Comparison of ENCODE assay signal across 9 cellular contexts in the genomic region with DNA sequence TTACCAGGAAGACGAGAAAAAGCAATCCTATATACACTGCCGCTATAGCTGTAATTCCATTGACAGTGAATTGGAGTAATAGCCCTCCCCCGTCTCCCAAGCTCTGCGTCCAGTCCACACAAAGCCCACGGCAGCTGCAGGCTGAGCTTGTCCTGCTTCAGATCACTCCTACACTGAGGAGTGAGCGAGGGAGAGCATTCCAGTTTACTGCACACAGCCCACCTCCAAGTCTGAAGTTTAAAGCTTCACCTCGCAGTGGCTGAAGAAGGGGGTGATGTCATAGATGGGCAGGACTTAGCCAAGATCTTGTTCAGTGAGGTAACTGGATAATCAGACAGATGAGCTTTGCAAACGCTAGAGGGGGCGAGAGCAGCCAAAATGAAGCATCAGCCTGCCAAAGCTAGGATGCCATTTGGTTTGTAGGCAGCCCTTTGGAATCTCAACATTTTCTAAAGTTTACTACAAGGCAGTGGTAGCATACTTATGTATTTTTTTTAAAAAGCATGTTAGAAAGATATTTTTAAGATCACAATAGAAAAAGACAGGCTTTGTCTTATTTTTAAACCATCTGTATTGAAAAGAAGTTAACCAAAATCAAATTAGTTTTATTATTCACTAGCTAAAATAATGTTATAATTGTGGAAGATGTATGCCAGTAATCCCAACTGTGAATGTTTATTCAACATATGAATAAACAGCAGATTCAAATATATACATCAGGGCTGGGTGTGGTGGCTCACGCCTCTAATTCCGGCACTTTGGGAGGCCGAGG. TPM values are rescaled to one million over a fixed set of nuclear protein-coding genes. Genes with fewer than 3 reads are reported as not detected.
DNase-seq lines count a peak whose midpoint lies in the region; TF ChIP-seq lines count a peak whose summit lies in the region.
"Had no signal": no experiment of that assay in that cellular context is flagged by ENCODE, and none has a peak within 500 bp of the region (broad histone marks: within the 10 kb centered on the region; RNA-seq: fewer than 3 reads in every experiment).

A gene (minus strand): TSS at position 213 of the 772 bp plus-strand sequence. CDS start 10,106 bp downstream, outside the sequence.

- TF ChIP-seq CTCF in HEK293 (tag by site-specific recombination; IDR thresholded peaks at IDR 0.05), result peak; percentile 61; the same call in 1 of the 2 replicates
- peak; percentile 92 for TF ChIP-seq CTCF in LNCaP clone FGC (IDR thresholded peaks at IDR 0.05; ENCODE audit: control insufficient read depth, extremely low read depth, insufficient read depth)
- TF ChIP-seq CTCF in Peyer's patch (IDR thresholded peaks at IDR 0.05), result peak in 4 of 6 experiments; percentile 32 to 94 (median 88)
- peak; percentile 51 to 88 (median 77) for TF ChIP-seq CTCF in dorsolateral prefrontal cortex (IDR thresholded peaks at IDR 0.05 in 54 of 56, conservative IDR thresholded peaks at IDR 0.05 in 2 of 56; ENCODE audit: low read depth in 1 of 56, partially characterized antibody in 56 of 56)

- H3K27ac ChIP-seq in HEK293 (ENCODE audit: extremely low read depth, low read depth, low read length), result peak within 1 kb of the TSS; percentile 64
- peak within 1 kb of the TSS in 3 of 4 donors; percentile 34 to 81 (median 64) for H3K27ac ChIP-seq in Peyer's patch
- peak within 1 kb of the TSS in 58 of 59 donors; percentile 13 to 89 (median 73) for H3K27ac ChIP-seq in dorsolateral prefrontal cortex
- peak within 1 kb of the TSS; percentile 58 for H3K27ac ChIP-seq in stomach smooth muscle (ENCODE audit: low read length)

- DNase-seq in NCI-H187 (lab: John Stamatoyannopoulos, UW) (peak; percentile 15 to 28), NCI-H187 treated with DMSO at 0.1 percent for 48 hours (lab: John Stamatoyannopoulos, UW) (no peak), LNCaP clone FGC (ENCODE audit: low read depth) (peak; percentile 74), Peyer's patch (peak in 2 of 3 donors; percentile 68 to 87), dorsolateral prefrontal cortex (peak; percentile 47 to 94 (median 82)), left kidney (ENCODE audit: low read depth, low spot score) (peak; percentile 99)

- H3K9ac ChIP-seq in stomach smooth muscle (ENCODE audit: low read length in 2 of 2), result peak within 1 kb of the TSS; percentile 80 to 87

- H3K27me3 ChIP-seq in Peyer's patch (no peaks in the 10 kb centered on the region), dorsolateral prefrontal cortex (no peaks in the 10 kb centered on the region), stomach smooth muscle (ENCODE audit: control insufficient read depth in 1 of 2, insufficient read depth in 2 of 2, low read length in 2 of 2) (no peaks in the 10 kb centered on the region)

- POLR2A ChIA-PET in HEK293 (lab: Yijun Ruan, JAX), result interaction anchor here (0.6 to 1.3 kb wide), 13 partner anchors 27 to 994 kb away, joined by 3 to 8 read pairs (median 3); no protein-coding TSS in a partner anchor

- peak; percentile 47 to 96 for TF ChIP-seq POLR2A in Peyer's patch (IDR thresholded peaks at IDR 0.05)

- no peaks in the 10 kb centered on the region for H3K9me3 ChIP-seq in HEK293 (ENCODE audit: control insufficient read depth, insufficient read depth, low read depth, low read length)
- H3K9me3 ChIP-seq in Peyer's patch, result no peaks in the 10 kb centered on the region
- H3K9me3 ChIP-seq in stomach smooth muscle (ENCODE audit: control insufficient read depth in 2 of 2, low read length in 2 of 2), result no peaks in the 10 kb centered on the region

- intact Hi-C loops in dorsolateral prefrontal cortex (cut with DNase I), result no loop called here

- CTCF ChIA-PET in HEK293 (lab: Yijun Ruan, JAX), result interaction anchor here (0.6 to 1.6 kb wide), 27 partner anchors 9 to 640 kb away, joined by 3 to 6 read pairs (median 3); no protein-coding TSS in a partner anchor

- peak within 1 kb of the TSS; percentile 69 for H3K4me3 ChIP-seq in HEK293 (ENCODE audit: low read depth, low read length)
- H3K4me3 ChIP-seq in LNCaP clone FGC (ENCODE audit: low read depth, low read length), result no peak within 1 kb of the TSS
- H3K4me3 ChIP-seq in Peyer's patch, result peak within 1 kb of the TSS in 3 of 4 donors; percentile 13 to 62 (median 52)
- H3K4me3 ChIP-seq in dorsolateral prefrontal cortex, result peak within 1 kb of the TSS; percentile 28 to 81 (median 65)
- peak within 1 kb of the TSS; percentile 91 to 99 for H3K4me3 ChIP-seq in stomach smooth muscle (ENCODE audit: low read length in 2 of 2)

- H3K36me3 ChIP-seq in HEK293 (ENCODE audit: control insufficient read depth in 2 of 2, insufficient read depth in 1 of 2, low read length in 2 of 2) (no peaks in the 10 kb centered on the region), Peyer's patch (no peaks in the 10 kb centered on the region), stomach smooth muscle (ENCODE audit: control insufficient read depth in 2 of 2, insufficient read depth in 2 of 2, low read length in 2 of 2) (no peaks in the 10 kb centered on the region)

- H3K4me1 ChIP-seq in HEK293 (ENCODE audit: control insufficient read depth, insufficient read depth, low read length) (peaks cover 6% of the 10 kb centered on the region), Peyer's patch (peaks cover 0 to 5% (median 0%) of the 10 kb centered on the region in 4 donors), stomach smooth muscle (ENCODE audit: control insufficient read depth, insufficient read depth, low read length) (no peaks in the 10 kb centered on the region)

TF ChIP-seq in HEK293, 187 proteins besides CTCF, POLR2A, EP300 and RAD21 (continues in another document):
- TF ChIP-seq EGR2 (tag by site-specific recombination; IDR thresholded peaks at IDR 0.05; ENCODE audit: low read depth) (peak; percentile 80), KLF8 (tag by site-specific recombination; IDR thresholded peaks at IDR 0.05) (0 out of 2 replicates have a peak, but pooled peaks have one; percentile 21), ZNF394 (tag by site-specific recombination; IDR thresholded peaks at IDR 0.05; ENCODE audit: borderline replicate concordance) (no peak; the same call in 1 of the 2 replicates), ZNF132 (tag by site-specific recombination; IDR thresholded peaks at IDR 0.05; ENCODE audit: borderline replicate concordance) (no peak), ZNF530 (tag by site-specific recombination; IDR thresholded peaks at IDR 0.05; ENCODE audit: low read depth) (no peak), ZNF600 (tag by site-specific recombination; IDR thresholded peaks at IDR 0.05) (peak; percentile 59; the same call in 1 of the 2 replicates), ZNF10 (tag by site-specific recombination; IDR thresholded peaks at IDR 0.05) (no peak), ZBTB21 (tag by site-specific recombination; IDR thresholded peaks at IDR 0.05) (peak; percentile 47; the same call in 1 of the 2 replicates), ZNF48 (tag by site-specific recombination; IDR thresholded peaks at IDR 0.05) (no peak), ZFHX2 (tag by site-specific recombination; conservative IDR thresholded peaks at IDR 0.05) (peak; percentile 54; the same call in 1 of the 2 replicates), ZNF629 (tag by site-specific recombination; IDR thresholded peaks at IDR 0.05) (peak; percentile 93), ZNF510 (tag by site-specific recombination; IDR thresholded peaks at IDR 0.05; ENCODE audit: insufficient replicate concordance) (no peak), SP3 (tag by site-specific recombination; IDR thresholded peaks at IDR 0.05) (peak; percentile 41; the same call in 1 of the 2 replicates)
- TF ChIP-seq, protein P1, sequence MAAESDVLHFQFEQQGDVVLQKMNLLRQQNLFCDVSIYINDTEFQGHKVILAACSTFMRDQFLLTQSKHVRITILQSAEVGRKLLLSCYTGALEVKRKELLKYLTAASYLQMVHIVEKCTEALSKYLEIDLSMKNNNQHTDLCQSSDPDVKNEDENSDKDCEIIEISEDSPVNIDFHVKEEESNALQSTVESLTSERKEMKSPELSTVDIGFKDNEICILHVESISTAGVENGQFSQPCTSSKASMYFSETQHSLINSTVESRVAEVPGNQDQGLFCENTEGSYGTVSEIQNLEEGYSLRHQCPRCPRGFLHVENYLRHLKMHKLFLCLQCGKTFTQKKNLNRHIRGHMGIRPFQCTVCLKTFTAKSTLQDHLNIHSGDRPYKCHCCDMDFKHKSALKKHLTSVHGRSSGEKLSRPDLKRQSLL (tag by site-specific recombination; IDR thresholded peaks at IDR 0.05), result no peak
- TF ChIP-seq, protein P2, sequence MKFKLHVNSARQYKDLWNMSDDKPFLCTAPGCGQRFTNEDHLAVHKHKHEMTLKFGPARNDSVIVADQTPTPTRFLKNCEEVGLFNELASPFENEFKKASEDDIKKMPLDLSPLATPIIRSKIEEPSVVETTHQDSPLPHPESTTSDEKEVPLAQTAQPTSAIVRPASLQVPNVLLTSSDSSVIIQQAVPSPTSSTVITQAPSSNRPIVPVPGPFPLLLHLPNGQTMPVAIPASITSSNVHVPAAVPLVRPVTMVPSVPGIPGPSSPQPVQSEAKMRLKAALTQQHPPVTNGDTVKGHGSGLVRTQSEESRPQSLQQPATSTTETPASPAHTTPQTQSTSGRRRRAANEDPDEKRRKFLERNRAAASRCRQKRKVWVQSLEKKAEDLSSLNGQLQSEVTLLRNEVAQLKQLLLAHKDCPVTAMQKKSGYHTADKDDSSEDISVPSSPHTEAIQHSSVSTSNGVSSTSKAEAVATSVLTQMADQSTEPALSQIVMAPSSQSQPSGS (tag by site-specific recombination; IDR thresholded peaks at IDR 0.05; ENCODE audit: low read depth), result peak; percentile 99
- TF ChIP-seq, protein P3, sequence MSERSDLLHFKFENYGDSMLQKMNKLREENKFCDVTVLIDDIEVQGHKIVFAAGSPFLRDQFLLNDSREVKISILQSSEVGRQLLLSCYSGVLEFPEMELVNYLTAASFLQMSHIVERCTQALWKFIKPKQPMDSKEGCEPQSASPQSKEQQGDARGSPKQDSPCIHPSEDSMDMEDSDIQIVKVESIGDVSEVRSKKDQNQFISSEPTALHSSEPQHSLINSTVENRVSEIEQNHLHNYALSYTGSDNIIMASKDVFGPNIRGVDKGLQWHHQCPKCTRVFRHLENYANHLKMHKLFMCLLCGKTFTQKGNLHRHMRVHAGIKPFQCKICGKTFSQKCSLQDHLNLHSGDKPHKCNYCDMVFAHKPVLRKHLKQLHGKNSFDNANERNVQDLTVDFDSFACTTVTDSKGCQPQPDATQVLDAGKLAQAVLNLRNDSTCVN (tag by site-specific recombination; optimal IDR thresholded peaks at IDR 0.05), result no peak

RNA-seq across cellular contexts. Expression of the gene that starts here (rescaled TPM):
- total RNA-seq in Peyer's patch (1 to 10 TPM in 3 of 4 donors, not detected in 1; 1.1 to 8.8 (median 3.9) TPM), dorsolateral prefrontal cortex (10 to 100 TPM in 118 of 120 experiments, 1 to 10 TPM in 2; 8.3 to 37.8 (median 23.9) TPM)
- total RNA-seq: CD4-positive, CD25-positive, alpha-beta regulatory T cell had no signal
